33 cellular contexts compared by ENCODE assay signal in genomic region chr7:70018700-70019099, GRCh38.
"Had no signal": no experiment of that assay in that cellular context is flagged by ENCODE, and none has a peak within 500 bp of the region (broad histone marks: within the 10 kb centered on the region; RNA-seq: fewer than 3 reads in every experiment).

No MANE protein-coding gene starts in this region.

- ATAC-seq: naive thymus-derived CD4-positive, alpha-beta T cell; natural killer cell; psoas muscle; right cardiac atrium; sciatic nerve; stimulated activated memory B cell treated with anti-CD40 and anti-IgM and Interleukin-4, amounts not matched to agents 10 μg/mL and 1 μg/mL and 100 μg/mL, for 72 hours; stimulated activated naive CD8-positive, alpha-beta T cell treated with anti-CD3 and anti-CD28 coated beads, Interleukin-15, amount 100 ng/mL, for 72 hours; stimulated activated naive CD8-positive, alpha-beta T cell treated with anti-CD3 and anti-CD28 coated beads, Interleukin-15, Interleukin-2, amounts not matched to agents 100 U/mL and 50 U/mL, for 24 hours; upper lobe of right lung had no signal

- H3K36me3 Mint-ChIP-seq: naive thymus-derived CD4-positive, alpha-beta T cell; natural killer cell; stimulated activated memory B cell treated with anti-CD40 and anti-IgM and Interleukin-4, amounts not matched to agents 10 μg/mL and 1 μg/mL and 100 μg/mL, for 72 hours had no signal

- H3K36me3 ChIP-seq: neutrophil, ovary, spleen, suprapubic skin, tibial artery, transverse colon, upper lobe of right lung, uterus had no signal

- H2AFZ ChIP-seq: parathyroid adenoma had no signal

- H3K4me1 ChIP-seq: parathyroid adenoma, psoas muscle, testis, tibial artery, upper lobe of right lung, uterus had no signal

- H3K4me1 Mint-ChIP-seq: naive thymus-derived CD4-positive, alpha-beta T cell; stimulated activated naive CD8-positive, alpha-beta T cell treated with anti-CD3 and anti-CD28 coated beads, Interleukin-15, amount 100 ng/mL, for 72 hours had no signal

- H3K79me2 ChIP-seq: parathyroid adenoma had no signal

- H3K9me3 ChIP-seq: neutrophil, ovary, psoas muscle, spleen, suprapubic skin, testis, tibial artery, transverse colon, upper lobe of right lung, uterus had no signal

- H3K9ac ChIP-seq: parathyroid adenoma had no signal

- H3K4me3 Mint-ChIP-seq: naive thymus-derived CD4-positive, alpha-beta T cell; natural killer cell; nephron; neural crest cell; stimulated activated memory B cell treated with anti-CD40 and anti-IgM and Interleukin-4, amounts not matched to agents 10 μg/mL and 1 μg/mL and 100 μg/mL, for 72 hours; stimulated activated naive CD8-positive, alpha-beta T cell treated with anti-CD3 and anti-CD28 coated beads, Interleukin-15, amount 100 ng/mL, for 72 hours; type B pancreatic cell had no signal

- H3K9me3 Mint-ChIP-seq: natural killer cell; nephron; neural crest cell; stimulated activated memory B cell treated with anti-CD40 and anti-IgM and Interleukin-4, amounts not matched to agents 10 μg/mL and 1 μg/mL and 100 μg/mL, for 72 hours; stimulated activated naive CD8-positive, alpha-beta T cell treated with anti-CD3 and anti-CD28 coated beads, Interleukin-15, amount 100 ng/mL, for 72 hours; type B pancreatic cell had no signal

- H3K27ac Mint-ChIP-seq: naive thymus-derived CD4-positive, alpha-beta T cell; natural killer cell; nephron; progenitor cell of endocrine pancreas; stimulated activated memory B cell treated with anti-CD40 and anti-IgM and Interleukin-4, amounts not matched to agents 10 μg/mL and 1 μg/mL and 100 μg/mL, for 72 hours; stimulated activated naive CD8-positive, alpha-beta T cell treated with anti-CD3 and anti-CD28 coated beads, Interleukin-15, amount 100 ng/mL, for 72 hours; type B pancreatic cell had no signal

- H3K4me2 ChIP-seq: smooth muscle cell had no signal

- H3K27ac ChIP-seq: neutrophil, ovary, parathyroid adenoma, psoas muscle, skin epidermis, spleen, suprapubic skin, testis, tibial artery, transverse colon, upper lobe of right lung, uterus had no signal

- H3K27me3 Mint-ChIP-seq: progenitor cell of endocrine pancreas; stimulated activated memory B cell treated with anti-CD40 and anti-IgM and Interleukin-4, amounts not matched to agents 10 μg/mL and 1 μg/mL and 100 μg/mL, for 72 hours; type B pancreatic cell had no signal

- H3K27me3 ChIP-seq: neutrophil, ovary, spleen, suprapubic skin, testis, tibial artery, transverse colon, upper lobe of right lung, uterus had no signal

- DNase-seq: naive thymus-derived CD4-positive, alpha-beta T cell; natural killer cell; nucleus accumbens; ovary; posterior cingulate gyrus; psoas muscle; right cardiac atrium; spleen; stimulated activated CD4-positive, alpha-beta T cell treated with anti-CD3 and anti-CD28 coated beads, Interleukin-12 subunit alpha, Interleukin-12 subunit beta, amount 100 ng/mL, for 4 hours; stimulated activated CD4-positive, alpha-beta T cell treated with anti-CD3 and anti-CD28 coated beads, Interleukin-1b, Interleukin-23, amount 100 ng/mL, for 48 hours; stimulated activated CD4-positive, alpha-beta T cell treated with anti-CD3 and anti-CD28 coated beads, Interleukin-4, amount 100 ng/mL, for 1 hour; stimulated activated CD4-positive, alpha-beta T cell treated with anti-CD3 and anti-CD28 coated beads, Interleukin-4, amount 100 ng/mL, for 4 hours; stimulated activated CD8-positive, alpha-beta memory T cell treated with anti-CD3 and anti-CD28 coated beads, Interleukin-4, amount 100 ng/mL, for 48 hours; stimulated activated naive CD4-positive, alpha-beta T cell; stimulated activated naive CD8-positive, alpha-beta T cell treated with anti-CD3 and anti-CD28 coated beads, Interleukin-15, amount 100 ng/mL, for 72 hours; stimulated activated naive CD8-positive, alpha-beta T cell treated with anti-CD3 and anti-CD28 coated beads, Interleukin-15, Interleukin-2, amounts not matched to agents 100 U/mL and 50 U/mL, for 24 hours; substantia nigra; testis; tibial artery; transverse colon; upper lobe of right lung; uterus had no signal

- H3K4me3 ChIP-seq: ovary, psoas muscle, skin epidermis, smooth muscle cell, spleen, suprapubic skin, testis, tibial artery, transverse colon, upper lobe of right lung, uterus had no signal
